Comparison of ENCODE assay signal across 8 cellular contexts in genomic region chr3:18423401-18424212, GRCh38.
DNase-seq lines count a peak whose midpoint lies in the region; ATAC-seq and TF ChIP-seq lines count a peak whose summit lies in the region.

No MANE protein-coding gene starts in this region.

- TF ChIP-seq CTCF in DND-41 (IDR thresholded peaks at IDR 0.05; ENCODE audit: borderline replicate concordance, extremely low read depth, low read length, poor library complexity, severe bottlenecking), result no peak

- peaks cover 6% of the 10 kb centered on the region; the same call in 1 of the 2 replicates for H4K20me1 ChIP-seq in DND-41 (ENCODE audit: insufficient read depth, low read length)

- ATAC-seq in DND-41 (ENCODE audit: insufficient read depth, low read depth) (no peak), GM19452 (IDR thresholded peaks at IDR 0.05; ENCODE audit: unreplicated experiment) (peak; percentile 66), HG03442 (IDR thresholded peaks at IDR 0.05; ENCODE audit: unreplicated experiment) (peak; percentile 78)

- peak; percentile 58 for DNase-seq in DND-41
- DNase-seq in SK-N-MC (ENCODE audit: low read depth, low spot score), result no peak
- DNase-seq in cerebellar cortex (ENCODE audit: low spot score), result peak; percentile 76
- peak; percentile 55 for DNase-seq in islet precursor cell
- no peak for DNase-seq in T-helper 9 cell

- H3K9me3 ChIP-seq in DND-41 (ENCODE audit: insufficient read depth, low read length, severe bottlenecking) (no peaks in the 10 kb centered on the region), SK-N-MC (ENCODE audit: low read depth, low read length) (no peaks in the 10 kb centered on the region)

- H3K4me3 ChIP-seq in DND-41 (ENCODE audit: low read depth in 1 of 2, low read length in 2 of 2), result peak overlapping the region; percentile 76 to 90
- peak overlapping the region; percentile 81 for H3K4me3 ChIP-seq in SK-N-MC
- H3K4me3 ChIP-seq in skin epidermis, result peak overlapping the region; percentile 47 to 89 (median 66)

- H3K4me1 ChIP-seq in DND-41 (ENCODE audit: insufficient read depth, low read length), result peaks cover 55% of the 10 kb centered on the region

- H3K36me3 ChIP-seq in DND-41 (ENCODE audit: insufficient read depth, low read length) (peaks cover 25% of the 10 kb centered on the region), SK-N-MC (ENCODE audit: insufficient read depth, low read length) (no peaks in the 10 kb centered on the region)

- H2AFZ ChIP-seq in DND-41 (ENCODE audit: low read depth, low read length), result peak overlapping the region; percentile 77

- H3K27ac ChIP-seq in DND-41 (ENCODE audit: low read length), result peak overlapping the region; percentile 90
- peak overlapping the region; percentile 89 for H3K27ac ChIP-seq in SK-N-MC
- peak overlapping the region in 20 of 21 experiments; percentile 73 to 92 (median 86) for H3K27ac ChIP-seq in skin epidermis

- peaks cover 72% of the 10 kb centered on the region for H3K79me2 ChIP-seq in DND-41 (ENCODE audit: insufficient read depth, low read length)

- peak overlapping the region; percentile 86 for H3K4me2 ChIP-seq in DND-41 (ENCODE audit: insufficient read depth, low read length)

- H3K9ac ChIP-seq in DND-41 (ENCODE audit: low read depth, low read length) (peak overlapping the region; percentile 92), SK-N-MC (ENCODE audit: insufficient read length) (peak overlapping the region; percentile 67)

- no peaks in the 10 kb centered on the region for H3K27me3 ChIP-seq in DND-41 (ENCODE audit: insufficient read depth, low read length, poor library complexity)

Comparison
In these comparisons a context has a peak if more than half of its experiments do, and no peak if none do; other contexts are left out.
1. DNase-seq: peak in DND-41 (single experiment), cerebellar cortex (single experiment) and islet precursor cell (single experiment); none in SK-N-MC (single experiment) and T-helper 9 cell (single experiment).
2. Peak in every context shown above with its lines, with median percentiles within 50 percentile points of each other: H3K27ac ChIP-seq and H3K4me3 ChIP-seq.